In the genomic region with DNA sequence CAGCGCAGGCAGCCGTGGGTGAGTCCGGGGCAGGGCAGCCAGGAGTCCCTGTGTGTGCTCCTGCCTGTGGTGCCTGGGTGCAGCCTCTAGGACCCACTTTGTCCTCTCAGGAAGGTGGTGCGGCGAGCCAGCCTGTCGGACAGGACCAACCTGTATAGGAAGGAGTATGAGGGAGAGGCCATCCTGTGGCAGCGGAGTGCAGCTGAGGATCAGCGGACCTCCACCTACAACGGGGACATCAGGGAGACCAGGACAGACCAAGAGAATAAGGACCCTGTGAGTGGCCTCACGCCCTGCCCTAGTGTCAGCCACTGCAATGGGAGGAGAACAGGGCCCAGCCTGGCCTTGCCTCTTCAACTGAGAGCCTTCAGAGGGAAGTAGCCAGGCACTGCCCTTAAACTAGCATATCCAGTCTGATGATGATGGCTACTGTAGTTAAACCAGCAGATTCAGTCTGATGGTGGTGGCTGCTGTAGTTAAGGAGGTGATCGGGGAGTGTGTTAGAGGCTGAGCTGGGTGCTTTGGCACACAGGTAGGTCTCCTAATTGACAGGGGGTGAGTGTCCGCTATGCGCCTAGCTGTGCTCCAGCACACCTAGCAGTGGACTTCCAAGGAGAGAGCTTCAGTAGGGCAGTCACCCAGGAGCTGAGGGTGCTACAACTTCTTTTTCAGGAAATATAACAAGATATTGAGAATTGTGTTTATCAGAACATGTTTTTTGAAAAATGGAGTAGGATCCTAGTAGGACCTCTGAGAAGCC, we compare ENCODE assay signal across 19 cellular contexts. TPM values are rescaled to one million over a fixed set of nuclear protein-coding genes. Genes with fewer than 3 reads are reported as not detected.
DNase-seq lines count a peak whose midpoint lies in the region; ATAC-seq, FAIRE-seq and TF ChIP-seq lines count a peak whose summit lies in the region.
"Had no signal": no experiment of that assay in that cellular context is flagged by ENCODE, and none has a peak within 500 bp of the region (broad histone marks: within the 10 kb centered on the region; RNA-seq: fewer than 3 reads in every experiment).

No MANE protein-coding gene starts in this region.

- H3K4me3 Mint-ChIP-seq in H9 = no peak overlapping the region
- no peak overlapping the region for H3K4me3 Mint-ChIP-seq in activated T-helper 1 cell treated with anti-CD3 and anti-CD28 coated beads, Interleukin-12 subunit alpha, Interleukin-12 subunit beta, Interleukin-2, Interleukin-4 antibody, amounts not matched to agents 30 ng/mL and 10 ng/mL and 1 ng/mL, durations not matched to agents 14 hours and 24 hours and 36 hours
- peak overlapping the region in 1 of 2 donors; percentile 17 for H3K4me3 Mint-ChIP-seq in stimulated activated naive B cell treated with anti-CD40 and anti-IgM and Interleukin-4, amounts not matched to agents 10 μg/mL and 1 μg/mL and 100 μg/mL, for 72 hours
- H3K4me3 Mint-ChIP-seq: B cell; CD4-positive, alpha-beta T cell; HFFc6 had no signal

- no peak overlapping the region for H4K5ac ChIP-seq in H9 (ENCODE audit: insufficient read length, low read depth, low read length)

- H4K8ac ChIP-seq in H9 (replicated peaks; ENCODE audit: insufficient read length, low read depth, low read length) = no peak overlapping the region

- no CpG with 5 or more reads among the region's 13 CpGs for WGBS in H9 (ENCODE audit: extremely low coverage, insufficient read length, low lambda C conversion rate)
- 47% methylated on average over 12 of the region's 13 CpGs for WGBS in HepG2 (ENCODE audit: low lambda C conversion rate)

- no peak overlapping the region for H2AK5ac ChIP-seq in H9 (ENCODE audit: insufficient read length, low read length)

- no peaks in the 10 kb centered on the region for H3K9me3 ChIP-seq in H9 (ENCODE audit: control insufficient read depth, low read depth, low read length)
- peaks cover 5% of the 10 kb centered on the region; the same call in 1 of the 2 replicates for H3K9me3 ChIP-seq in HepG2 (ENCODE audit: low read length)
- H3K9me3 ChIP-seq: Peyer's patch had no signal

- no peak for TF ChIP-seq POLR2A in HepG2 (IDR thresholded peaks at IDR 0.05; ENCODE audit: insufficient read depth in 1 of 2, low read depth in 2 of 2, low read length in 2 of 2)

- no peak overlapping the region for H2BK12ac ChIP-seq in H9 (ENCODE audit: insufficient read length, low read depth, low read length)

- H2BK5ac ChIP-seq in H9 (ENCODE audit: insufficient read length, low read length) = no peak overlapping the region

- no peak overlapping the region for H3K14ac ChIP-seq in H9 (ENCODE audit: insufficient read depth, low read length)

- peak overlapping the region; percentile 64 for H3K56ac ChIP-seq in H9 (ENCODE audit: insufficient read length, low read depth, low read length)

- no peaks in the 10 kb centered on the region; a peak in 1 of 5 replicates for H3K9me3 Mint-ChIP-seq in H9
- peaks cover 14% of the 10 kb centered on the region for H3K9me3 Mint-ChIP-seq in activated T-helper 1 cell treated with anti-CD3 and anti-CD28 coated beads, Interleukin-12 subunit alpha, Interleukin-12 subunit beta, Interleukin-2, Interleukin-4 antibody, amounts not matched to agents 30 ng/mL and 10 ng/mL and 1 ng/mL, durations not matched to agents 14 hours and 24 hours and 36 hours
- H3K9me3 Mint-ChIP-seq in stimulated activated naive B cell treated with anti-CD40 and anti-IgM and Interleukin-4, amounts not matched to agents 10 μg/mL and 1 μg/mL and 100 μg/mL, for 72 hours = peaks cover 3 to 7% of the 10 kb centered on the region in 2 donors
- H3K9me3 Mint-ChIP-seq: CD4-positive, alpha-beta T cell; HFFc6 had no signal

- intact Hi-C loops in activated T-helper 1 cell treated with anti-CD3 and anti-CD28 coated beads, Interleukin-12 subunit alpha, Interleukin-12 subunit beta, Interleukin-2, Interleukin-4 antibody, amounts not matched to agents 30 ng/mL and 10 ng/mL and 1 ng/mL, durations not matched to agents 14 hours and 24 hours and 36 hours (cut with micrococcal nuclease) = no loop called here
- intact Hi-C loops in HepG2 (cut with micrococcal nuclease; ENCODE audit: unreplicated experiment) = no loop called here

- no peak overlapping the region for H2BK15ac ChIP-seq in H9 (ENCODE audit: low read depth, low read length)

- H2BK120ac ChIP-seq in H9 (ENCODE audit: low read depth, low read length, poor library complexity, severe bottlenecking) = no peak overlapping the region

- H3K27me3 ChIP-seq in H9 (ENCODE audit: insufficient read depth, low read length) (no peaks in the 10 kb centered on the region), HepG2 (ENCODE audit: control insufficient read depth in 1 of 2, insufficient read depth in 2 of 2, low read length in 2 of 2) (no peaks in the 10 kb centered on the region; a peak in 1 of 5 replicates)
- H3K27me3 ChIP-seq: Peyer's patch had no signal

- in situ Hi-C loops in HepG2 (cut with HindIII; ENCODE audit: extremely low pct_ligation_motif_present, low pct_unique_long_range_greater_than_20kb) = no loop called here

- H2BK20ac ChIP-seq in H9 (ENCODE audit: low read depth, low read length, poor library complexity, severe bottlenecking) = no peak overlapping the region

- H3K23ac ChIP-seq in H9 (ENCODE audit: insufficient read length, low read depth, low read length) = no peak overlapping the region

- H3T11ph ChIP-seq in H9 (ENCODE audit: low read length) = no peak overlapping the region

- FAIRE-seq in HepG2 (lab: Jason Lieb, UNC) = no peak

- no peaks in the 10 kb centered on the region for H3K36me3 ChIP-seq in HepG2 (replicated peaks in 1 of 2; ENCODE audit: control insufficient read depth in 1 of 2, insufficient read depth in 2 of 2, low read length in 2 of 2)
- H3K36me3 ChIP-seq: MG63, Peyer's patch had no signal

- H3K27ac ChIP-seq in H9 (ENCODE audit: insufficient read length, low read depth, low read length) (no peak overlapping the region), HepG2 (ENCODE audit: extremely low read length, insufficient read depth, low read length) (no peak overlapping the region)
- H3K27ac ChIP-seq: Peyer's patch had no signal

- no peak overlapping the region for H3K27ac Mint-ChIP-seq in H9
- peak overlapping the region; percentile 11 for H3K27ac Mint-ChIP-seq in activated T-helper 1 cell treated with anti-CD3 and anti-CD28 coated beads, Interleukin-12 subunit alpha, Interleukin-12 subunit beta, Interleukin-2, Interleukin-4 antibody, amounts not matched to agents 30 ng/mL and 10 ng/mL and 1 ng/mL, durations not matched to agents 14 hours and 24 hours and 36 hours
- H3K27ac Mint-ChIP-seq in stimulated activated naive B cell treated with anti-CD40 and anti-IgM and Interleukin-4, amounts not matched to agents 10 μg/mL and 1 μg/mL and 100 μg/mL, for 72 hours = peak overlapping the region; percentile 88
- H3K27ac Mint-ChIP-seq: B cell; CD4-positive, alpha-beta T cell; HFFc6 had no signal

- CTCF ChIA-PET in HepG2 (lab: Yijun Ruan, JAX; ENCODE audit: low intra/inter-chr PET ratio, low total read pairs) = no interaction called here

- H3K4me1 ChIP-seq in H9 (ENCODE audit: insufficient read depth, low read length) (no peaks in the 10 kb centered on the region), HepG2 (ENCODE audit: insufficient read depth, low read length) (peaks cover 37% of the 10 kb centered on the region)
- H3K4me1 ChIP-seq: Peyer's patch had no signal

- no peaks in the 10 kb centered on the region for H3K79me1 ChIP-seq in H9 (ENCODE audit: insufficient read depth, low read depth, low read length, poor library complexity, severe bottlenecking)

- no peak for TF ChIP-seq EP300 in HepG2 (IDR thresholded peaks at IDR 0.05; ENCODE audit: low read depth in 2 of 2, low read length in 2 of 2)
- TF ChIP-seq EP300 in HepG2 (CRISPR knock-in tag; IDR thresholded peaks at IDR 0.05; ENCODE audit: borderline replicate concordance) = no peak

- H4K91ac ChIP-seq in H9 (ENCODE audit: insufficient read length, low read depth, low read length) = no peak overlapping the region

- no peaks in the 10 kb centered on the region for H3K23me2 ChIP-seq in H9 (ENCODE audit: insufficient read length, low read depth, low read length, poor library complexity, severe bottlenecking)

- BruUV-seq in HepG2 (replicated peaks; lab: Mats Ljungman, UMichigan) = no TSS peak

- no peak overlapping the region for H3K9ac ChIP-seq in H9 (ENCODE audit: extremely low read depth, insufficient read length, low read length)
- no peak overlapping the region for H3K9ac ChIP-seq in HepG2 (ENCODE audit: insufficient read depth, low read depth, low read length)

- H3K27me3 Mint-ChIP-seq in H9 (ENCODE audit: low read depth) = no peaks in the 10 kb centered on the region
- no peaks in the 10 kb centered on the region for H3K27me3 Mint-ChIP-seq in activated T-helper 1 cell treated with anti-CD3 and anti-CD28 coated beads, Interleukin-12 subunit alpha, Interleukin-12 subunit beta, Interleukin-2, Interleukin-4 antibody, amounts not matched to agents 30 ng/mL and 10 ng/mL and 1 ng/mL, durations not matched to agents 14 hours and 24 hours and 36 hours (ENCODE audit: insufficient read depth)
- no peaks in the 10 kb centered on the region for H3K27me3 Mint-ChIP-seq in stimulated activated naive B cell treated with anti-CD40 and anti-IgM and Interleukin-4, amounts not matched to agents 10 μg/mL and 1 μg/mL and 100 μg/mL, for 72 hours
- H3K27me3 Mint-ChIP-seq: B cell; CD4-positive, alpha-beta T cell had no signal

- H2AFZ ChIP-seq in H9 (ENCODE audit: low read length) = no peak overlapping the region
- peak overlapping the region; percentile 43 for H2AFZ ChIP-seq in HepG2 (ENCODE audit: low read length)

- no peaks in the 10 kb centered on the region for H3K4me1 Mint-ChIP-seq in H9
- peaks cover 10% of the 10 kb centered on the region for H3K4me1 Mint-ChIP-seq in activated T-helper 1 cell treated with anti-CD3 and anti-CD28 coated beads, Interleukin-12 subunit alpha, Interleukin-12 subunit beta, Interleukin-2, Interleukin-4 antibody, amounts not matched to agents 30 ng/mL and 10 ng/mL and 1 ng/mL, durations not matched to agents 14 hours and 24 hours and 36 hours (ENCODE audit: low read depth)
- H3K4me1 Mint-ChIP-seq in stimulated activated naive B cell treated with anti-CD40 and anti-IgM and Interleukin-4, amounts not matched to agents 10 μg/mL and 1 μg/mL and 100 μg/mL, for 72 hours = peaks cover 12 to 13% of the 10 kb centered on the region in 2 donors
- H3K4me1 Mint-ChIP-seq: B cell had no signal

- H3K4me3 ChIP-seq in HepG2 (replicated peaks in 1 of 3; ENCODE audit: insufficient read depth in 1 of 3, low read depth in 2 of 3, low read length in 3 of 3) = no peak overlapping the region
- H3K4me3 ChIP-seq: MG63, Peyer's patch had no signal

- ATAC-seq in HepG2 (peak; percentile 76), HG02885 (IDR thresholded peaks at IDR 0.05; ENCODE audit: poor library complexity, unreplicated experiment) (no peak), HG02852 (IDR thresholded peaks at IDR 0.05; ENCODE audit: unreplicated experiment) (no peak)
- no peak for ATAC-seq in stimulated activated naive B cell treated with anti-CD40 and anti-IgM and Interleukin-4, amounts not matched to agents 10 μg/mL and 1 μg/mL and 100 μg/mL, for 72 hours (replicated peaks)
- ATAC-seq: Right ventricle myocardium inferior had no signal

- POLR2A ChIA-PET in HepG2 (lab: Yijun Ruan, JAX) = no interaction called here

- TF ChIP-seq CTCF in H9 (conservative IDR thresholded peaks at IDR 0.05) = no peak
- TF ChIP-seq CTCF in HepG2 (CRISPR knock-in tag; IDR thresholded peaks at IDR 0.05) = 0 out of 2 replicates have a peak, but pooled peaks have one; percentile 4

- no peak for TF ChIP-seq RAD21 in HepG2 (CRISPR knock-in tag; IDR thresholded peaks at IDR 0.05)

- no peak overlapping the region for H3K4me2 ChIP-seq in H9 (ENCODE audit: insufficient read depth, insufficient read length, low read length)
- peak overlapping the region; percentile 37 for H3K4me2 ChIP-seq in HepG2 (ENCODE audit: low read depth, low read length)

- H3K79me2 ChIP-seq in H9 (ENCODE audit: insufficient read depth, low read length) (no peaks in the 10 kb centered on the region), HepG2 (ENCODE audit: insufficient read depth, low read length) (no peaks in the 10 kb centered on the region)

- no peak overlapping the region for H3K18ac ChIP-seq in H9 (ENCODE audit: insufficient read length, low read depth, low read length)

- H3K36me3 Mint-ChIP-seq in H9 (ENCODE audit: insufficient read depth in 1 of 3, low read depth in 3 of 3) = peaks cover 13 to 27% (median 25%) of the 10 kb centered on the region in 3 experiments
- H3K36me3 Mint-ChIP-seq in activated T-helper 1 cell treated with anti-CD3 and anti-CD28 coated beads, Interleukin-12 subunit alpha, Interleukin-12 subunit beta, Interleukin-2, Interleukin-4 antibody, amounts not matched to agents 30 ng/mL and 10 ng/mL and 1 ng/mL, durations not matched to agents 14 hours and 24 hours and 36 hours (ENCODE audit: low read depth) = peaks cover 60% of the 10 kb centered on the region
- H3K36me3 Mint-ChIP-seq in stimulated activated naive B cell treated with anti-CD40 and anti-IgM and Interleukin-4, amounts not matched to agents 10 μg/mL and 1 μg/mL and 100 μg/mL, for 72 hours = peaks cover 54 to 61% of the 10 kb centered on the region in 2 donors

- DNase-seq in H9 = no peak
- DNase-seq in activated T-helper 1 cell treated with anti-CD3 and anti-CD28 coated beads, Interleukin-12 subunit alpha, Interleukin-12 subunit beta, Interleukin-2, Interleukin-4 antibody, amounts not matched to agents 30 ng/mL and 10 ng/mL and 1 ng/mL, durations not matched to agents 14 hours and 24 hours and 36 hours (ENCODE audit: low spot score) = no peak
- DNase-seq in HepG2 (ENCODE audit: low spot score) = no peak
- no peak for DNase-seq in stimulated activated naive B cell treated with anti-CD40 and anti-IgM and Interleukin-4, amounts not matched to agents 10 μg/mL and 1 μg/mL and 100 μg/mL, for 72 hours
- no peak for DNase-seq in SIG-M5 (lab: John Stamatoyannopoulos, UW)
- DNase-seq: Calu3; CD4-positive, alpha-beta T cell; DMS53; HFFc6; Karpas-422; MG63; NCI-H1092 treated with DMSO at 0.1 percent for 48 hours; NCI-H226; NCI-H524 treated with DMSO at 0.1 percent for 48 hours; Peyer's patch had no signal

- H4K20me1 ChIP-seq in H9 (ENCODE audit: control insufficient read depth, insufficient read depth, insufficient read length) = no peaks in the 10 kb centered on the region
- no peaks in the 10 kb centered on the region for H4K20me1 ChIP-seq in HepG2 (ENCODE audit: insufficient read depth, low read length)

- H3K4ac ChIP-seq in H9 (ENCODE audit: low read depth, low read length) = no peak overlapping the region

RNA-seq across cellular contexts. Expression of gene FAM83D, which starts 18.1 kb away (rescaled TPM):
- total RNA-seq in H9 (2021) = 48.1 and 51.6 TPM in 2 replicates
- 11.0 and 12.4 TPM in 2 replicates for total RNA-seq in activated T-helper 1 cell treated with anti-CD3 and anti-CD28 coated beads, Interleukin-12 subunit alpha, Interleukin-12 subunit beta, Interleukin-2, Interleukin-4 antibody, amounts not matched to agents 30 ng/mL and 10 ng/mL and 1 ng/mL, durations not matched to agents 14 hours and 24 hours and 36 hours
- total RNA-seq in HepG2 (2016; rRNA removed; fragmentation: Illumina TruSeq; extraction: Trizol) = 64.0 and 76.5 TPM in 2 replicates
- total RNA-seq in HepG2 (2016; cell fraction: cytosol; rRNA removed; fragmentation: Illumina TruSeq; extraction: Trizol; ENCODE audit: low read depth) = 7.7 and 8.1 TPM in 2 replicates
- 64.0 and 71.6 TPM in 2 replicates for total RNA-seq in HepG2 (2016; cell fraction: insoluble cytoplasmic fraction; rRNA removed; fragmentation: Illumina TruSeq; extraction: Trizol)
- total RNA-seq in HepG2 (2016; cell fraction: membrane; rRNA removed; fragmentation: Illumina TruSeq; extraction: Trizol) = 21.2 and 23.0 TPM in 2 replicates
- 31.3 and 37.7 TPM in 2 replicates for total RNA-seq in HepG2 (2016; cell fraction: nucleus; rRNA removed; fragmentation: Illumina TruSeq; extraction: Trizol)
- 26.7 and 51.4 TPM in 2 replicates for polyA plus RNA-seq in HepG2 (2011; rRNA removed)
- polyA plus RNA-seq in HepG2 (2011; cell fraction: cytosol; rRNA removed) = 28.2 and 38.6 TPM in 2 replicates
- 23.7 and 42.3 TPM in 2 replicates for polyA plus RNA-seq in HepG2 (2011; cell fraction: nucleus; rRNA removed)
- polyA plus RNA-seq in HepG2 (2012) = 13.4 and 27.1 TPM in 2 replicates
- polyA plus RNA-seq in HepG2 (2016; cell fraction: cytosol; fragmentation: Illumina TruSeq; extraction: Trizol; ENCODE audit: low read depth) = 3.9 and 4.0 TPM in 2 replicates
- polyA plus RNA-seq in HepG2 (2016; cell fraction: insoluble cytoplasmic fraction; fragmentation: Illumina TruSeq; extraction: Trizol; ENCODE audit: low read depth) = 80.4 and 80.8 TPM in 2 replicates
- polyA plus RNA-seq in HepG2 (2016; cell fraction: membrane; fragmentation: Illumina TruSeq; extraction: Trizol; ENCODE audit: low read depth) = 11.5 and 12.2 TPM in 2 replicates
- 61.5 and 62.0 TPM in 2 replicates for polyA plus RNA-seq in HepG2 (2016; cell fraction: nucleus; fragmentation: Illumina TruSeq; extraction: Trizol; ENCODE audit: insufficient read depth, low read depth)
- polyA minus RNA-seq in HepG2 (2011; rRNA and poly(A)+ RNA removed; ENCODE audit: low replicate concordance) = 42.3 and 93.4 TPM in 2 replicates
- 16.7 and 27.9 TPM in 2 replicates for polyA minus RNA-seq in HepG2 (2011; cell fraction: cytosol; rRNA and poly(A)+ RNA removed)
- 19.5 and 32.3 TPM in 2 replicates for polyA minus RNA-seq in HepG2 (2011; cell fraction: nucleus; rRNA and poly(A)+ RNA removed)

RNA-seq across cellular contexts. Expression of gene DHX35, which starts 54.0 kb away (rescaled TPM):
- 14.3 and 14.4 TPM in 2 replicates for total RNA-seq in H9 (2021)
- total RNA-seq in activated T-helper 1 cell treated with anti-CD3 and anti-CD28 coated beads, Interleukin-12 subunit alpha, Interleukin-12 subunit beta, Interleukin-2, Interleukin-4 antibody, amounts not matched to agents 30 ng/mL and 10 ng/mL and 1 ng/mL, durations not matched to agents 14 hours and 24 hours and 36 hours = 17.2 and 17.3 TPM in 2 replicates
- 28.7 and 30.4 TPM in 2 replicates for total RNA-seq in HepG2 (2016; rRNA removed; fragmentation: Illumina TruSeq; extraction: Trizol)
- total RNA-seq in HepG2 (2016; cell fraction: cytosol; rRNA removed; fragmentation: Illumina TruSeq; extraction: Trizol; ENCODE audit: low read depth) = 5.2 and 6.7 TPM in 2 replicates
- total RNA-seq in HepG2 (2016; cell fraction: insoluble cytoplasmic fraction; rRNA removed; fragmentation: Illumina TruSeq; extraction: Trizol) = 29.9 and 33.4 TPM in 2 replicates
- 8.6 and 10.5 TPM in 2 replicates for total RNA-seq in HepG2 (2016; cell fraction: membrane; rRNA removed; fragmentation: Illumina TruSeq; extraction: Trizol)
- total RNA-seq in HepG2 (2016; cell fraction: nucleus; rRNA removed; fragmentation: Illumina TruSeq; extraction: Trizol) = 35.4 and 36.9 TPM in 2 replicates
- polyA plus RNA-seq in HepG2 (2011; rRNA removed) = 25.8 and 26.2 TPM in 2 replicates
- 18.8 and 19.6 TPM in 2 replicates for polyA plus RNA-seq in HepG2 (2011; cell fraction: cytosol; rRNA removed)
- 58.1 and 67.7 TPM in 2 replicates for polyA plus RNA-seq in HepG2 (2011; cell fraction: nucleus; rRNA removed)
- 11.8 and 14.5 TPM in 2 replicates for polyA plus RNA-seq in HepG2 (2012)
- polyA plus RNA-seq in HepG2 (2016; cell fraction: cytosol; fragmentation: Illumina TruSeq; extraction: Trizol; ENCODE audit: low read depth) = 1.6 and 1.8 TPM in 2 replicates
- 24.2 and 25.5 TPM in 2 replicates for polyA plus RNA-seq in HepG2 (2016; cell fraction: insoluble cytoplasmic fraction; fragmentation: Illumina TruSeq; extraction: Trizol; ENCODE audit: low read depth)
- 4.9 TPM in 2 replicates for polyA plus RNA-seq in HepG2 (2016; cell fraction: membrane; fragmentation: Illumina TruSeq; extraction: Trizol; ENCODE audit: low read depth)
- 45.4 and 47.2 TPM in 2 replicates for polyA plus RNA-seq in HepG2 (2016; cell fraction: nucleus; fragmentation: Illumina TruSeq; extraction: Trizol; ENCODE audit: insufficient read depth, low read depth)
- 25.6 and 28.7 TPM in 2 replicates for polyA minus RNA-seq in HepG2 (2011; rRNA and poly(A)+ RNA removed; ENCODE audit: low replicate concordance)
- polyA minus RNA-seq in HepG2 (2011; cell fraction: cytosol; rRNA and poly(A)+ RNA removed) = 10.4 and 11.8 TPM in 2 replicates
- 46.6 and 48.2 TPM in 2 replicates for polyA minus RNA-seq in HepG2 (2011; cell fraction: nucleus; rRNA and poly(A)+ RNA removed)

Comparison
In these comparisons a context has a peak if more than half of its experiments do, and no peak if none do; other contexts are left out.
1. H3K27ac Mint-ChIP-seq: peak in activated T-helper 1 cell treated with anti-CD3 and anti-CD28 coated beads, Interleukin-12 subunit alpha, Interleukin-12 subunit beta, Interleukin-2, Interleukin-4 antibody, amounts not matched to agents 30 ng/mL and 10 ng/mL and 1 ng/mL, durations not matched to agents 14 hours and 24 hours and 36 hours (single experiment) and stimulated activated naive B cell treated with anti-CD40 and anti-IgM and Interleukin-4, amounts not matched to agents 10 μg/mL and 1 μg/mL and 100 μg/mL, for 72 hours (single experiment); none in H9 (0 of 3).